22 cellular contexts compared by ENCODE assay signal in genomic region chr5:167378894-167379723, GRCh38.
A peak's percentile ranks its signal among the peaks of the same experiment; 100 is the strongest.
DNase-seq lines count a peak whose midpoint lies in the region; ATAC-seq, FAIRE-seq and TF ChIP-seq lines count a peak whose summit lies in the region.
"Had no signal": no experiment of that assay in that cellular context is flagged by ENCODE, and none has a peak within 500 bp of the region (broad histone marks: within the 10 kb centered on the region; RNA-seq: fewer than 3 reads in every experiment).

No MANE protein-coding gene starts in this region.

- H3K4me2 ChIP-seq in mesenchymal stem cell (ENCODE audit: low read length, poor library complexity, severe bottlenecking) = no peak overlapping the region

- H3K23ac ChIP-seq in mesenchymal stem cell (ENCODE audit: low read length in 2 of 2) = no peak overlapping the region

- H3K27ac ChIP-seq in small intestine (ENCODE audit: low read depth in 1 of 2, low read length in 1 of 2) (no peak overlapping the region), mesenchymal stem cell (ENCODE audit: low read length, poor library complexity, severe bottlenecking) (no peak overlapping the region)
- H3K27ac ChIP-seq: GM23248, HL-60 had no signal

- H3K36me3 ChIP-seq in small intestine (ENCODE audit: control insufficient read depth in 2 of 2, insufficient read depth in 2 of 2, low read length in 2 of 2) (no peaks in the 10 kb centered on the region), mesenchymal stem cell (ENCODE audit: control insufficient read depth in 1 of 2, insufficient read depth in 2 of 2, low read depth in 1 of 2, low read length in 2 of 2) (no peaks in the 10 kb centered on the region)
- H3K36me3 ChIP-seq: BE2C had no signal

- CTCF ChIA-PET in activated CD4-positive, alpha-beta memory T cell treated with anti-CD3 and anti-CD28 coated beads for 36 hours (lab: Charles Lee) = no interaction called here

- POLR2A ChIA-PET in activated CD4-positive, alpha-beta memory T cell treated with anti-CD3 and anti-CD28 coated beads for 36 hours (lab: Charles Lee) = no interaction called here

- no peak overlapping the region for H3K4me3 Mint-ChIP-seq in activated CD4-positive, alpha-beta memory T cell treated with anti-CD3 and anti-CD28 coated beads for 36 hours
- H3K4me3 Mint-ChIP-seq: CD4-positive, alpha-beta memory T cell had no signal

- no peak overlapping the region for H2BK12ac ChIP-seq in mesenchymal stem cell (ENCODE audit: low read length in 2 of 2)

- H3K4ac ChIP-seq in mesenchymal stem cell (ENCODE audit: low read depth in 1 of 2, low read length in 2 of 2) = no peak overlapping the region

- H3K27me3 ChIP-seq in small intestine (ENCODE audit: control insufficient read depth in 2 of 2, insufficient read depth in 2 of 2, low read length in 2 of 2) (no peaks in the 10 kb centered on the region), mesenchymal stem cell (ENCODE audit: control insufficient read depth in 1 of 2, insufficient read depth in 1 of 2, low read length in 2 of 2) (no peaks in the 10 kb centered on the region)

- no peak overlapping the region for H3K14ac ChIP-seq in mesenchymal stem cell (ENCODE audit: low read length in 2 of 2)

- peaks cover 15% of the 10 kb centered on the region for H3K9me3 Mint-ChIP-seq in activated CD4-positive, alpha-beta memory T cell treated with anti-CD3 and anti-CD28 coated beads for 36 hours

- H3K4me1 ChIP-seq in small intestine (ENCODE audit: control insufficient read depth in 2 of 2, insufficient read depth in 1 of 2, low read depth in 1 of 2, low read length in 1 of 2) = no peaks in the 10 kb centered on the region
- H3K4me1 ChIP-seq in mesenchymal stem cell (ENCODE audit: control insufficient read depth, insufficient read depth, low read depth, low read length) = no peaks in the 10 kb centered on the region
- H3K4me1 ChIP-seq: BE2C had no signal

- H3K4me3 ChIP-seq in LNCaP clone FGC (ENCODE audit: low read depth, low read length) (no peak overlapping the region), small intestine (ENCODE audit: low read depth in 1 of 2, low read length in 2 of 2) (no peak overlapping the region), mesenchymal stem cell (ENCODE audit: insufficient read depth in 1 of 2, low read depth in 1 of 2, low read length in 2 of 2) (no peak overlapping the region)
- H3K4me3 ChIP-seq: GM23248 had no signal

- H3K18ac ChIP-seq in mesenchymal stem cell (ENCODE audit: low read depth in 1 of 2, low read length in 2 of 2) = no peak overlapping the region

- WGBS in small intestine, 3 donors = 8 to 61% (median 40%) methylated on average over 9 of the region's 9 CpGs
- 74% methylated on average over 9 of the region's 9 CpGs for WGBS in mesenchymal stem cell

- H3K36me3 Mint-ChIP-seq in activated CD4-positive, alpha-beta memory T cell treated with anti-CD3 and anti-CD28 coated beads for 36 hours = no peaks in the 10 kb centered on the region
- H3K36me3 Mint-ChIP-seq: CD4-positive, alpha-beta memory T cell had no signal

- H3K27me3 Mint-ChIP-seq in activated CD4-positive, alpha-beta memory T cell treated with anti-CD3 and anti-CD28 coated beads for 36 hours = no peaks in the 10 kb centered on the region
- H3K27me3 Mint-ChIP-seq: CD4-positive, alpha-beta memory T cell had no signal

- H2AK5ac ChIP-seq in mesenchymal stem cell (ENCODE audit: low read length, severe bottlenecking) = no peak overlapping the region

- ATAC-seq in left lobe of liver = peak; percentile 79

- no peak overlapping the region for H2AFZ ChIP-seq in mesenchymal stem cell (ENCODE audit: low read depth, low read length)
- H2AFZ ChIP-seq: GM23248 had no signal

- no peak for TF ChIP-seq POLR2A in erythroblast (IDR thresholded peaks at IDR 0.05; ENCODE audit: low read length)

- H4K8ac ChIP-seq in mesenchymal stem cell (ENCODE audit: low read length) = no peak overlapping the region

- no peak overlapping the region for H2BK5ac ChIP-seq in mesenchymal stem cell (ENCODE audit: low read depth, low read length, poor library complexity, severe bottlenecking)

- H2BK15ac ChIP-seq in mesenchymal stem cell (ENCODE audit: low read depth, poor library complexity, severe bottlenecking) = no peak overlapping the region

- no peak overlapping the region for H3K9ac ChIP-seq in mesenchymal stem cell (ENCODE audit: low read length)
- H3K9ac ChIP-seq: GM23248 had no signal

- intact Hi-C loops in activated CD4-positive, alpha-beta memory T cell treated with anti-CD3 and anti-CD28 coated beads for 36 hours (cut with micrococcal nuclease) = no loop called here

- DNase-seq in LNCaP clone FGC (ENCODE audit: low read depth) = peak; percentile 85
- peak; percentile 28 for DNase-seq in cerebellar cortex (ENCODE audit: low spot score)
- DNase-seq in left lobe of liver (ENCODE audit: low spot score) = peak; percentile 54
- DNase-seq in small intestine = peak; percentile 67
- DNase-seq in erythroblast (lab: John Stamatoyannopoulos, UW) = no peak
- no peak for DNase-seq in activated CD4-positive, alpha-beta memory T cell treated with anti-CD3 and anti-CD28 coated beads for 36 hours
- no peak for DNase-seq in NCI-H2107 (lab: John Stamatoyannopoulos, UW)
- DNase-seq in mesenchymal stem cell = no peak
- DNase-seq: BE2C; CD4-positive, alpha-beta memory T cell; DMS79 treated with DMSO at 0.1 percent for 48 hours; GF-D8; GM23248; KBM-7; MM.1S; NCI-H1105; NCI-H1694 treated with DMSO at 0.1 percent for 48 hours; NCI-H446 treated with DMSO at 0.1 percent for 48 hours; NCI-H82; SHP77 had no signal

- H3K4me1 Mint-ChIP-seq in activated CD4-positive, alpha-beta memory T cell treated with anti-CD3 and anti-CD28 coated beads for 36 hours (ENCODE audit: low read depth) = no peaks in the 10 kb centered on the region
- H3K4me1 Mint-ChIP-seq: CD4-positive, alpha-beta memory T cell had no signal

- H2BK120ac ChIP-seq in mesenchymal stem cell (ENCODE audit: low read depth, low read length) = no peak overlapping the region

- H3K9me3 ChIP-seq in small intestine (ENCODE audit: control insufficient read depth, low read depth) (no peaks in the 10 kb centered on the region), mesenchymal stem cell (ENCODE audit: control insufficient read depth, low read length) (peaks cover 3% of the 10 kb centered on the region)
- H3K9me3 ChIP-seq: BE2C had no signal

- H3K27ac Mint-ChIP-seq in activated CD4-positive, alpha-beta memory T cell treated with anti-CD3 and anti-CD28 coated beads for 36 hours = no peak overlapping the region
- H3K27ac Mint-ChIP-seq: CD4-positive, alpha-beta memory T cell had no signal

- FAIRE-seq in small intestine (lab: Jason Lieb, UNC) = no peak
- FAIRE-seq: RCC 7860 had no signal

- H3K79me1 ChIP-seq in mesenchymal stem cell (replicated peaks; ENCODE audit: low read length, poor library complexity, severe bottlenecking) = no peaks in the 10 kb centered on the region

- H4K91ac ChIP-seq in mesenchymal stem cell (ENCODE audit: low read length) = no peak overlapping the region

- no peak for TF ChIP-seq CTCF in LNCaP clone FGC (IDR thresholded peaks at IDR 0.05; ENCODE audit: control insufficient read depth, extremely low read depth, insufficient read depth)

Comparison
In these comparisons a context has a peak if more than half of its experiments do, and no peak if none do; other contexts are left out.
1. DNase-seq: peak in LNCaP clone FGC (single experiment), cerebellar cortex (single experiment), left lobe of liver (single experiment) and small intestine (single experiment); none in erythroblast (0 of 2), activated CD4-positive, alpha-beta memory T cell treated with anti-CD3 and anti-CD28 coated beads for 36 hours (single experiment), NCI-H2107 (single experiment) and mesenchymal stem cell (single experiment).